In the genomic region with DNA sequence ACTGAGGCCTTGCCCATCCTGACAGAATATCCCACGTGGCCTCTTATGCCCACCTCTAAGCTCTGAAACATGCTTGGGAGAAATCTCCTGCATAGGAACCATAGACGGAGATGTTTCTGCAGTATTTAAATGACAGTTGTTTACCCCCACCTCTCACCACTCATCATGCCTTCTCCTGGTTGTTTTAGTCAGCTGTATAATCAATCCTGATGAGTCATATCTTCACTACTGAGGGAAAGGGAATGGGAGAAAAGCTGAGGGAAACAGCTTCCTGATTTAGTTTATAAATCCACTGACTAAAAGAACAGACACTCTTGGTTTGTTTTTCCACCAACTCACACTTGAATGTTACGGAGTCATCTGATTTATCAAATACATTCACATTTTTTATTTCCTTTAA, we compare ENCODE assay signal across 12 cellular contexts.
DNase-seq lines count a peak whose midpoint lies in the region; ATAC-seq and TF ChIP-seq lines count a peak whose summit lies in the region.
"Had no signal": no experiment of that assay in that cellular context is flagged by ENCODE, and none has a peak within 500 bp of the region (broad histone marks: within the 10 kb centered on the region; RNA-seq: fewer than 3 reads in every experiment).

No MANE protein-coding gene starts in this region.

- H2AFZ ChIP-seq in MM.1S (ENCODE audit: low read length): no peak overlapping the region

- H3K4me1 ChIP-seq in MM.1S (ENCODE audit: low read length): no peaks in the 10 kb centered on the region
- H3K4me1 ChIP-seq: esophagus squamous epithelium had no signal

- TF ChIP-seq CTCF in osteocyte (IDR thresholded peaks at IDR 0.05) (no peak), MM.1S (IDR thresholded peaks at IDR 0.05; ENCODE audit: low read length) (no peak)

- DNase-seq in EH (ENCODE audit: low read depth) (peak; percentile 85), fibroblast of gingiva (ENCODE audit: low read depth) (peak; percentile 37), osteocyte (ENCODE audit: extremely low spot score, unreplicated experiment) (no peak), MM.1S (no peak), NCI-H345 treated with DMSO at 0.1 percent for 48 hours (lab: John Stamatoyannopoulos, UW; ENCODE audit: unreplicated experiment) (no peak)
- DNase-seq: activated CD4-positive, alpha-beta T cell treated with anti-CD3 and anti-CD28 coated beads, Interleukin-2, amount 50 U/mL, for 1 hour; activated naive CD8-positive, alpha-beta T cell treated with anti-CD3 and anti-CD28 coated beads, Interleukin-2, amount 10 ng/mL, durations not matched to agents 7 days and 5 days; esophagus squamous epithelium; stimulated activated naive CD8-positive, alpha-beta T cell treated with anti-CD3 and anti-CD28 coated beads, Interleukin-15, amount 100 ng/mL, for 72 hours had no signal

- no peak overlapping the region for H3K4me3 Mint-ChIP-seq in osteocyte (ENCODE audit: unreplicated experiment)
- H3K4me3 Mint-ChIP-seq: activated naive CD8-positive, alpha-beta T cell treated with anti-CD3 and anti-CD28 coated beads, Interleukin-2, amount 10 ng/mL, durations not matched to agents 7 days and 5 days; stimulated activated naive CD8-positive, alpha-beta T cell treated with anti-CD3 and anti-CD28 coated beads, Interleukin-15, amount 100 ng/mL, for 72 hours had no signal

- peaks cover 64% of the 10 kb centered on the region for H3K4me1 Mint-ChIP-seq in osteocyte (ENCODE audit: unreplicated experiment)
- H3K4me1 Mint-ChIP-seq: activated naive CD8-positive, alpha-beta T cell treated with anti-CD3 and anti-CD28 coated beads, Interleukin-2, amount 10 ng/mL, durations not matched to agents 7 days and 5 days; stimulated activated naive CD8-positive, alpha-beta T cell treated with anti-CD3 and anti-CD28 coated beads, Interleukin-15, amount 100 ng/mL, for 72 hours had no signal

- no peaks in the 10 kb centered on the region for H3K9me3 Mint-ChIP-seq in osteocyte (ENCODE audit: unreplicated experiment)

- H3K27me3 ChIP-seq in MM.1S (replicated peaks; ENCODE audit: insufficient read depth, low read length): no peaks in the 10 kb centered on the region
- H3K27me3 ChIP-seq: esophagus squamous epithelium had no signal

- H3K36me3 ChIP-seq in MM.1S (replicated peaks; ENCODE audit: insufficient read depth, low read length): no peaks in the 10 kb centered on the region
- H3K36me3 ChIP-seq: esophagus squamous epithelium had no signal

- H3K9me2 ChIP-seq in MM.1S (replicated peaks; ENCODE audit: insufficient read depth, low read length): no peaks in the 10 kb centered on the region

- ATAC-seq in HG03097 (IDR thresholded peaks at IDR 0.05; ENCODE audit: low FRiP score, unreplicated experiment): no peak
- no peak for ATAC-seq in HG02623 (IDR thresholded peaks at IDR 0.05; ENCODE audit: unreplicated experiment)
- ATAC-seq: stimulated activated naive CD8-positive, alpha-beta T cell treated with anti-CD3 and anti-CD28 coated beads, Interleukin-15, amount 100 ng/mL, for 72 hours had no signal

- no peaks in the 10 kb centered on the region for H3K27me3 Mint-ChIP-seq in osteocyte (ENCODE audit: unreplicated experiment)
- H3K27me3 Mint-ChIP-seq: activated naive CD8-positive, alpha-beta T cell treated with anti-CD3 and anti-CD28 coated beads, Interleukin-2, amount 10 ng/mL, durations not matched to agents 7 days and 5 days had no signal

- H3K79me2 ChIP-seq in MM.1S (ENCODE audit: low read length): no peaks in the 10 kb centered on the region

- no peaks in the 10 kb centered on the region for H3F3A ChIP-seq in MM.1S (ENCODE audit: insufficient read depth, low read length)

- no peaks in the 10 kb centered on the region for H3K36me3 Mint-ChIP-seq in osteocyte (ENCODE audit: unreplicated experiment)
- H3K36me3 Mint-ChIP-seq: activated naive CD8-positive, alpha-beta T cell treated with anti-CD3 and anti-CD28 coated beads, Interleukin-2, amount 10 ng/mL, durations not matched to agents 7 days and 5 days had no signal

- H3K27ac Mint-ChIP-seq in osteocyte (ENCODE audit: unreplicated experiment): peak overlapping the region; percentile 96
- H3K27ac Mint-ChIP-seq: activated naive CD8-positive, alpha-beta T cell treated with anti-CD3 and anti-CD28 coated beads, Interleukin-2, amount 10 ng/mL, durations not matched to agents 7 days and 5 days; stimulated activated naive CD8-positive, alpha-beta T cell treated with anti-CD3 and anti-CD28 coated beads, Interleukin-15, amount 100 ng/mL, for 72 hours had no signal

- no peak overlapping the region for H3K9ac ChIP-seq in MM.1S (ENCODE audit: low read length)

- no peak overlapping the region for H3K4me3 ChIP-seq in MM.1S (ENCODE audit: low read length)
- H3K4me3 ChIP-seq: esophagus squamous epithelium had no signal

- no peaks in the 10 kb centered on the region for H4K20me1 ChIP-seq in MM.1S (ENCODE audit: insufficient read depth, low read length)

- no peak overlapping the region for H3K27ac ChIP-seq in MM.1S (ENCODE audit: low read length)
- H3K27ac ChIP-seq: esophagus squamous epithelium had no signal

- H3K9me3 ChIP-seq in MM.1S (replicated peaks; ENCODE audit: insufficient read depth, low read length): no peaks in the 10 kb centered on the region
- H3K9me3 ChIP-seq: esophagus squamous epithelium had no signal

- no peak overlapping the region for H3K4me2 ChIP-seq in MM.1S (ENCODE audit: low read depth, low read length)

TF ChIP-seq in PFSK-1, 5 proteins besides CTCF, POLR2A, EP300 and RAD21:
- TF ChIP-seq REST (IDR thresholded peaks at IDR 0.05; ENCODE audit: insufficient read depth in 1 of 2, low read depth in 2 of 2, low read length in 2 of 2) (no peak), FOXP2 (optimal IDR thresholded peaks at IDR 0.05; ENCODE audit: borderline replicate concordance, extremely low read depth, extremely low read length, insufficient read depth) (peak; percentile 61), SIN3A (IDR thresholded peaks at IDR 0.05; ENCODE audit: borderline replicate concordance, insufficient read depth, low read length) (peak; percentile 90; the same call in 1 of the 2 replicates)

Comparison
In these comparisons a context has a peak if more than half of its experiments do, and no peak if none do; other contexts are left out.
1. DNase-seq: peak in EH (single experiment) and fibroblast of gingiva (single experiment); none in osteocyte (single experiment), MM.1S (single experiment) and NCI-H345 treated with DMSO at 0.1 percent for 48 hours (single experiment).